In genomic region chr3:36957862-36958686, GRCh38 we compare ENCODE assay signal across 1 cellular context.
TF ChIP-seq lines count a peak whose summit lies in the region.

No MANE protein-coding gene starts in this region.

TF ChIP-seq in IMR-90, 13 proteins besides CTCF, POLR2A, EP300 and RAD21:
- TF ChIP-seq MAZ (IDR thresholded peaks at IDR 0.05; ENCODE audit: borderline replicate concordance, low read depth, low read length) = no peak
- TF ChIP-seq CHD1 (IDR thresholded peaks at IDR 0.05; ENCODE audit: low read depth, low read length) = no peak
- peak; percentile 32; the same call in 1 of the 2 replicates for TF ChIP-seq NFE2L2 (IDR thresholded peaks at IDR 0.05; ENCODE audit: low read depth, low read length)
- TF ChIP-seq FOS (IDR thresholded peaks at IDR 0.05; ENCODE audit: low read depth, low read length) = peak; percentile 98
- TF ChIP-seq BHLHE40 (IDR thresholded peaks at IDR 0.05; ENCODE audit: low read depth, low read length) = peak; percentile 40; the same call in 1 of the 2 replicates
- TF ChIP-seq CEBPB (IDR thresholded peaks at IDR 0.05; ENCODE audit: low read depth, low read length) = peak; percentile 80
